ENCODE assay signal across 1 cellular context in genomic region chr6:43334466-43335095, GRCh38.
TF ChIP-seq lines count a peak whose summit lies in the region.

No MANE protein-coding gene starts in this region.

TF ChIP-seq in GM12878, 131 proteins besides CTCF, POLR2A, EP300 and RAD21 (continued from another document):
- TF ChIP-seq REST (IDR thresholded peaks at IDR 0.05; ENCODE audit: low read depth, low read length) (no peak), CEBPB (IDR thresholded peaks at IDR 0.05; ENCODE audit: borderline replicate concordance in 1 of 2, low read depth in 2 of 2, low read length in 2 of 2) (no peak)
TF ChIP-seq in GM12878: peak in this region for 5.
